ENCODE assay signal across 20 cellular contexts in the genomic region with DNA sequence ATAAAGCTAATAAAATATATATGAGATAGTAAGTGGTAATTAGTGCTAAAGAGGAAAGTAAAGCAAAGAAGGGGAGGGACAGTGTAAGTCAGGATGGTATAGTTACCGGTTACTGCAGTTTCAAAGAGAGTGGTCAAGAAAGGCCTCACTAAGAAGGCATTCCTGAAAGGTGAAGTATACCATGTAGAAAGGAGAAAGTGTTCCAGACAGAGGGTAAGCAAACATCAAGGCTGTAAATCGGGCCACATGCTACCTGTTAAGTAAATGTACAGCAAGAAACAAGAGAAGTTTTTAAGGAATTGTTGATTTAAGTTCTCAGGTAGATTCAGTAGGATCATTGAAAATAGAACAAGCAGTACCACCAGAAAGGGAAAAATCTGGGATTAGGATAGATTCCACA. TPM values are rescaled to one million over a fixed set of nuclear protein-coding genes. Genes with fewer than 3 reads are reported as not detected.
A peak's percentile ranks its signal among the peaks of the same experiment; 100 is the strongest.
DNase-seq lines count a peak whose midpoint lies in the region; ATAC-seq and TF ChIP-seq lines count a peak whose summit lies in the region.
"Had no signal": no experiment of that assay in that cellular context is flagged by ENCODE, and none has a peak within 500 bp of the region (broad histone marks: within the 10 kb centered on the region; RNA-seq: fewer than 3 reads in every experiment).

No MANE protein-coding gene starts in this region.

- no peaks in the 10 kb centered on the region for H3K27me3 ChIP-seq in Karpas-422 (ENCODE audit: low read length)
- H3K27me3 ChIP-seq: dorsolateral prefrontal cortex, SJCRH30 had no signal

- DNase-seq in ACHN (peak; percentile 59), Karpas-422 (peak; percentile 47), epithelial cell of proximal tubule (ENCODE audit: low read depth) (no peak), mucosa of descending colon (peak in 1 of 3 donors; percentile 30), dedifferentiated amniotic fluid mesenchymal stem cell (ENCODE audit: extremely low spot score) (no peak), cortex of kidney (lab: John Stamatoyannopoulos, UW) (no peak), GDM1 (lab: John Stamatoyannopoulos, UW) (no peak)
- DNase-seq: activated CD8-positive, alpha-beta memory T cell treated with anti-CD3 and anti-CD28 coated beads for 24 hours; activated naive CD8-positive, alpha-beta T cell treated with anti-CD3 and anti-CD28 coated beads, Interleukin-2, amount 10 ng/mL, durations not matched to agents 7 days and 5 days; DMS79; dorsolateral prefrontal cortex; NCI-H1048; NCI-H526; PC-9; SJCRH30 had no signal

- TF ChIP-seq CTCF in epithelial cell of proximal tubule (conservative IDR thresholded peaks at IDR 0.05; ENCODE audit: low read depth, low read length): no peak
- no peak for TF ChIP-seq CTCF in mucosa of descending colon (IDR thresholded peaks at IDR 0.05)

- H4K20me1 ChIP-seq in Karpas-422 (ENCODE audit: insufficient read depth, low read depth, low read length): no peaks in the 10 kb centered on the region

- in situ Hi-C loops in ACHN (cut with HindIII; ENCODE audit: low pct_ligation_motif_present, low pct_unique_long_range_greater_than_20kb, low sequenced_read_pairs): no loop called here

- peak overlapping the region; percentile 66 for H3K9ac ChIP-seq in Karpas-422 (ENCODE audit: low read length)

- H3K9me3 ChIP-seq in Karpas-422 (ENCODE audit: low read length) (no peaks in the 10 kb centered on the region), mucosa of descending colon (no peaks in the 10 kb centered on the region)
- H3K9me3 ChIP-seq: SJCRH30 had no signal

- H3K79me2 ChIP-seq in Karpas-422 (ENCODE audit: low read length): peaks cover 90% of the 10 kb centered on the region

- H2AFZ ChIP-seq in Karpas-422 (ENCODE audit: low read length): no peak overlapping the region
- H2AFZ ChIP-seq: PC-9 had no signal

- peaks cover 75% of the 10 kb centered on the region for H3K4me1 ChIP-seq in Karpas-422 (ENCODE audit: low read length)
- peaks cover 13% of the 10 kb centered on the region for H3K4me1 ChIP-seq in mucosa of descending colon (ENCODE audit: low read depth)

- H3K27ac ChIP-seq in Karpas-422 (ENCODE audit: low read length): peak overlapping the region; percentile 98
- H3K27ac ChIP-seq: dorsolateral prefrontal cortex, epithelial cell of prostate, PC-9, SJCRH30 had no signal

- H3K9me2 ChIP-seq in Karpas-422 (replicated peaks; ENCODE audit: insufficient read depth, low read length): no peaks in the 10 kb centered on the region

- peak overlapping the region; percentile 60 for H3K4me3 ChIP-seq in Karpas-422 (ENCODE audit: low read length)
- H3K4me3 ChIP-seq in epithelial cell of proximal tubule (ENCODE audit: low read depth, low read length): peak overlapping the region; percentile 21
- no peak overlapping the region for H3K4me3 ChIP-seq in mucosa of descending colon
- H3K4me3 ChIP-seq: dorsolateral prefrontal cortex, K562, PC-9, SJCRH30 had no signal

- ATAC-seq in mucosa of descending colon (peak; percentile 91), GM21723 (IDR thresholded peaks at IDR 0.05; ENCODE audit: unreplicated experiment) (no peak)
- ATAC-seq: activated CD4-positive, CD25-positive, alpha-beta regulatory T cell treated with anti-CD3 and anti-CD28 coated beads, Interleukin-2, amount 50 U/mL, for 24 hours; HCT116; K562 had no signal

- peak overlapping the region; percentile 90 for H3K4me2 ChIP-seq in Karpas-422 (ENCODE audit: low read depth, low read length, poor library complexity, severe bottlenecking)
- H3K4me2 ChIP-seq: PC-9 had no signal

- intact Hi-C loops in mucosa of descending colon (cut with DNase I, micrococcal nuclease): no loop called here

- H3K36me3 ChIP-seq in Karpas-422 (ENCODE audit: insufficient read depth, low read length) (peaks cover 24% of the 10 kb centered on the region), mucosa of descending colon (ENCODE audit: low read depth) (no peaks in the 10 kb centered on the region)

RNA-seq across cellular contexts. Expression of gene DESI2, which starts 9.7 kb away (rescaled TPM):
- total RNA-seq in Karpas-422 (2014; rRNA removed; shearing (Covaris generic); ENCODE audit: low replicate concordance): 36.9 and 62.6 TPM in 2 replicates
- total RNA-seq in epithelial cell of proximal tubule (32.2 and 40.4 TPM in 2 replicates), mucosa of descending colon (10 to 100 TPM; 26.9 to 30.6 (median 29.7) TPM)

Comparison
In these comparisons a context has a peak if more than half of its experiments do, and no peak if none do; other contexts are left out.
1. DNase-seq: peak in ACHN (single experiment) and Karpas-422 (single experiment); none in epithelial cell of proximal tubule (single experiment), dedifferentiated amniotic fluid mesenchymal stem cell (single experiment), cortex of kidney (single experiment) and GDM1 (single experiment).